8 cellular contexts compared by ENCODE assay signal in the genomic region with DNA sequence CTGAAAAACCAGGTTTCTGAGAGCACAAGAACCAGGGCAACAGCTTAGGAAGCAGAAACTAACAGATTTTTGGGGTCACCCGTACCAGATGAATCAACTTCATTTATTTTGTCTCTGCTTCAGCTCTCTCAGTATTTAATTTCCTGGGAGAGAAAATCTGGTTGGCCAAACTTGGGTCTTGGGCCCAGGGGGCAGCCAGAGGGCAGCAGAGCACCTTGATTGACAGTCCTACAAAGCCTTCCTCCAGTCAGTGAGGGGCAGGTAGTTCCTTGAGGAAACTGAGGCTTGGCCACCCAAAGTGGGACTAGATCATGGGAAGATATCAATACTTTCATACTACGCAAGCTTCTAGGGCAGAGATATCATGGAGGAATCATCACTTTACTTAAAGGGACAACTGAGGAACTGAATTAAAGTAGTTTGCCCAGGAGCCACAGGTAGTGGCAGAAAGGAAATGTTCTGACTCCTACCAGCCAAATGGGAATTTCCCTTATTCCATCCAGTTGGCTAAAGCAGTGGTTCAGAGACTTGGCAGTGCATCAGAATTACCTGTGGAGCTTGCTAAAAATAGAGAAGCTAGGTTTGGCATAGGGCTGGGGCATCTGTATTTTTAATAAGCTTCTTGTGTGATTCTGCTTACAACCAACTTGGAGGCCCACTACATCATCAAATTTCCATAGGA. TPM values are rescaled to one million over a fixed set of nuclear protein-coding genes. Genes with fewer than 3 reads are reported as not detected.
DNase-seq lines count a peak whose midpoint lies in the region; ATAC-seq and TF ChIP-seq lines count a peak whose summit lies in the region.

No MANE protein-coding gene starts in this region.

- no peaks in the 10 kb centered on the region for H3K9me3 ChIP-seq in OCI-LY1 (ENCODE audit: low read length)
- no peaks in the 10 kb centered on the region for H3K9me3 ChIP-seq in heart right ventricle

- H3F3A ChIP-seq in OCI-LY1 (ENCODE audit: insufficient read depth, low read length) = no peaks in the 10 kb centered on the region

- no peaks in the 10 kb centered on the region for H3K79me2 ChIP-seq in OCI-LY1 (ENCODE audit: insufficient read depth, low read length)

- H2AFZ ChIP-seq in OCI-LY1 (ENCODE audit: low read length) = no peak overlapping the region

- TF ChIP-seq CTCF in GM20000 (IDR thresholded peaks at IDR 0.05; ENCODE audit: extremely low read depth, missing control alignments) = peak; percentile 97
- TF ChIP-seq CTCF in OCI-LY1 (IDR thresholded peaks at IDR 0.05; ENCODE audit: low read length) = peak; percentile 64
- peak; percentile 22 to 68 (median 54) for TF ChIP-seq CTCF in heart right ventricle (IDR thresholded peaks at IDR 0.05)

- DNase-seq in GM20000 (ENCODE audit: low spot score) (peak; percentile 39), heart right ventricle (peak; percentile 23 to 25)
- peak; percentile 9 to 20 for DNase-seq in activated T-helper 1 cell treated with anti-CD3 and anti-CD28 coated beads, Interleukin-2, amount 50 U/mL, for 16 hours (ENCODE audit: low read depth in 1 of 2, low spot score in 1 of 2)
- DNase-seq in stimulated activated CD4-positive, alpha-beta T cell treated with anti-CD3 and anti-CD28 coated beads, Interleukin-4, amount 100 ng/mL, for 24 hours = peak; percentile 50

- H4K20me1 ChIP-seq in OCI-LY1 (ENCODE audit: insufficient read depth, low read length) = no peaks in the 10 kb centered on the region

- H3K27me3 ChIP-seq in OCI-LY1 (ENCODE audit: insufficient read depth, low read length) (no peaks in the 10 kb centered on the region), heart right ventricle (no peaks in the 10 kb centered on the region)

- H3K27ac ChIP-seq in OCI-LY1 (ENCODE audit: low read depth, low read length, poor library complexity, severe bottlenecking) (no peak overlapping the region), heart right ventricle (peak overlapping the region in 2 of 10 donors; percentile 15 to 22)

- H3K9ac ChIP-seq in OCI-LY1 (ENCODE audit: low read length) = no peak overlapping the region

- 90 to 94% methylated on average over 2 of the region's 2 CpGs for WGBS in heart right ventricle, 2 donors

- ATAC-seq in heart right ventricle (peak in 4 of 8 donors; percentile 27 to 42 (median 33)), HG02938 (IDR thresholded peaks at IDR 0.05; ENCODE audit: unreplicated experiment) (no peak), HG03039 (IDR thresholded peaks at IDR 0.05; ENCODE audit: unreplicated experiment) (no peak), HG03045 (IDR thresholded peaks at IDR 0.05; ENCODE audit: unreplicated experiment) (no peak)

- H3K4me3 ChIP-seq in OCI-LY1 (ENCODE audit: low read depth, low read length, poor library complexity, severe bottlenecking) (no peak overlapping the region), heart right ventricle (no peak overlapping the region)

- H3K9me2 ChIP-seq in OCI-LY1 (ENCODE audit: low read depth, low read length) = no peaks in the 10 kb centered on the region

- H3K4me1 ChIP-seq in OCI-LY1 (ENCODE audit: insufficient read depth, low read length, severe bottlenecking) = no peaks in the 10 kb centered on the region
- H3K4me1 ChIP-seq in heart right ventricle = peaks cover 6 to 76% (median 55%) of the 10 kb centered on the region in 9 donors

- intact Hi-C loops in heart right ventricle (cut with DNase I) = loop anchor here in 2 of 10 donors (10.0 kb wide), 1 partner anchor 126 kb away; no protein-coding TSS in a partner anchor

- H3K4me2 ChIP-seq in OCI-LY1 (ENCODE audit: low read length) = no peak overlapping the region

- H3K36me3 ChIP-seq in OCI-LY1 (ENCODE audit: insufficient read depth, low read length) (no peaks in the 10 kb centered on the region), heart right ventricle (no peaks in the 10 kb centered on the region)

RNA-seq across cellular contexts. Expression of gene ARHGAP26, which starts 21.5 kb away (rescaled TPM):
- 10 to 100 TPM; 31.7 to 45.8 (median 39.1) TPM for total RNA-seq in heart right ventricle
- polyA plus RNA-seq in heart right ventricle = 10 to 100 TPM in 1 of 2 donors, 1 to 10 TPM in 1; 7.5 to 17.8 TPM
